ENCODE assay signal across 12 cellular contexts in genomic region chr10:73780301-73780700, GRCh38. TPM values are rescaled to one million over a fixed set of nuclear protein-coding genes. Genes with fewer than 3 reads are reported as not detected.
DNase-seq lines count a peak whose midpoint lies in the region; ATAC-seq and TF ChIP-seq lines count a peak whose summit lies in the region.
"Had no signal": no experiment of that assay in that cellular context is flagged by ENCODE, and none has a peak within 500 bp of the region (broad histone marks: within the 10 kb centered on the region; RNA-seq: fewer than 3 reads in every experiment).

No MANE protein-coding gene starts in this region.

- POLR2A ChIA-PET in CD8-positive, alpha-beta memory T cell (lab: Charles Lee) = interaction anchor here (2.0 to 7.3 kb wide), 2 partner anchors 8 to 21 kb away, joined by 12 to 88 read pairs; a partner anchor contains a TSS

- H3K4me3 Mint-ChIP-seq in CD8-positive, alpha-beta memory T cell = peak overlapping the region; percentile 94 to 100 (median 97)
- H3K4me3 Mint-ChIP-seq in brain = peak overlapping the region; percentile 96 to 100 (median 99)

- in situ Hi-C loops in HAP-1 (cut with MboI; ENCODE audit: low sequenced_read_pairs) = no loop called here

- TF ChIP-seq RAD21 in neural cell (conservative IDR thresholded peaks at IDR 0.05) = no peak

- no peak for TF ChIP-seq EP300 in neural cell (conservative IDR thresholded peaks at IDR 0.05; ENCODE audit: poor library complexity, severe bottlenecking)

- H3K4me1 Mint-ChIP-seq in CD8-positive, alpha-beta memory T cell = peaks cover 51 to 72% (median 60%) of the 10 kb centered on the region in 3 donors
- peaks cover 82% of the 10 kb centered on the region for H3K4me1 Mint-ChIP-seq in brain

- H3K36me3 Mint-ChIP-seq in CD8-positive, alpha-beta memory T cell = peaks cover 2 to 48% (median 2%) of the 10 kb centered on the region in 3 donors
- H3K36me3 Mint-ChIP-seq in brain = peaks cover 41% of the 10 kb centered on the region

- no peak overlapping the region for H3K4me3 ChIP-seq in CD8-positive, alpha-beta memory T cell (ENCODE audit: low read length)
- H3K4me3 ChIP-seq in Karpas-422 (ENCODE audit: low read length) (peak overlapping the region; percentile 87), neural cell (ENCODE audit: low read length) (peak overlapping the region; percentile 71), HAP-1 (no peak overlapping the region; the same call in 1 of the 2 replicates), body of pancreas (no peak overlapping the region)

- H3K4me1 ChIP-seq in CD8-positive, alpha-beta memory T cell (ENCODE audit: insufficient read depth, low read length) = peaks cover 45% of the 10 kb centered on the region
- peaks cover 46% of the 10 kb centered on the region for H3K4me1 ChIP-seq in Karpas-422 (ENCODE audit: low read length)
- H3K4me1 ChIP-seq in HAP-1 = peaks cover 31% of the 10 kb centered on the region
- peaks cover 34% of the 10 kb centered on the region for H3K4me1 ChIP-seq in body of pancreas

- H3K9me3 ChIP-seq in CD8-positive, alpha-beta memory T cell (ENCODE audit: low read length) = no peaks in the 10 kb centered on the region
- H3K9me3 ChIP-seq in Karpas-422 (ENCODE audit: low read length) (no peaks in the 10 kb centered on the region), neural cell (ENCODE audit: low read length) (no peaks in the 10 kb centered on the region), HAP-1 (no peaks in the 10 kb centered on the region), body of pancreas (no peaks in the 10 kb centered on the region)
- H3K9me3 ChIP-seq: adrenal gland had no signal

- H3K36me3 ChIP-seq in CD8-positive, alpha-beta memory T cell (ENCODE audit: insufficient read depth, low read length) = peaks cover 6% of the 10 kb centered on the region
- H3K36me3 ChIP-seq in Karpas-422 (ENCODE audit: insufficient read depth, low read length) = peaks cover 25% of the 10 kb centered on the region
- no peaks in the 10 kb centered on the region for H3K36me3 ChIP-seq in neural cell (ENCODE audit: insufficient read depth, low read length)
- peaks cover 26% of the 10 kb centered on the region for H3K36me3 ChIP-seq in HAP-1 (replicated peaks)
- peaks cover 0 to 3% of the 10 kb centered on the region in 2 donors for H3K36me3 ChIP-seq in body of pancreas (replicated peaks in 1 of 2; ENCODE audit: insufficient read depth in 1 of 2, low read depth in 2 of 2)

- DNase-seq in CD8-positive, alpha-beta memory T cell = no peak
- no peak for DNase-seq in Karpas-422
- no peak for DNase-seq in HuH-7 (ENCODE audit: low spot score)
- DNase-seq in activated gamma-delta T cell treated with Interleukin-2 at 50 U/mL for 16 hours = no peak
- DNase-seq in HAP-1 (ENCODE audit: low spot score in 2 of 2) = no peak
- no peak for DNase-seq in body of pancreas
- DNase-seq: adrenal gland, left ventricle myocardium superior, NCI-H2171 treated with DMSO at 0.1 percent for 48 hours had no signal

- CTCF ChIA-PET in CD8-positive, alpha-beta memory T cell (lab: Charles Lee) = interaction anchor here (2.0 kb wide), 1 partner anchor 29 kb away, joined by 8 read pairs; no protein-coding TSS in a partner anchor

- peak overlapping the region; percentile 88 for H3K9ac ChIP-seq in Karpas-422 (ENCODE audit: low read length)
- H3K9ac ChIP-seq in neural cell (ENCODE audit: low read length) = no peak overlapping the region

- H2AFZ ChIP-seq in Karpas-422 (ENCODE audit: low read length) = no peak overlapping the region
- no peak overlapping the region for H2AFZ ChIP-seq in neural cell (ENCODE audit: low read depth, low read length)

- H4K20me1 ChIP-seq in Karpas-422 (ENCODE audit: insufficient read depth, low read depth, low read length) (0 out of 2 replicates have a peak, but pooled peaks cover 5% of the 10 kb centered on the region), neural cell (ENCODE audit: insufficient read depth) (no peaks in the 10 kb centered on the region)

- H3K79me2 ChIP-seq in Karpas-422 (ENCODE audit: low read length) (peaks cover 69% of the 10 kb centered on the region), neural cell (replicated peaks; ENCODE audit: insufficient read depth, low read length) (peaks cover 43% of the 10 kb centered on the region)

- H3K9me3 Mint-ChIP-seq in CD8-positive, alpha-beta memory T cell = no peaks in the 10 kb centered on the region
- peaks cover 0 to 10% (median 0%) of the 10 kb centered on the region in 5 experiments for H3K9me3 Mint-ChIP-seq in brain

- 74 to 76% methylated on average over 5 of the region's 5 CpGs for WGBS in body of pancreas, 2 donors

- ATAC-seq in body of pancreas = no peak
- ATAC-seq: esophagus mucosa, left ventricle myocardium superior had no signal

- H3K9me2 ChIP-seq in Karpas-422 (replicated peaks; ENCODE audit: insufficient read depth, low read length) = no peaks in the 10 kb centered on the region
- H3K9me2 ChIP-seq in neural cell (ENCODE audit: insufficient read depth, low read length) = no peaks in the 10 kb centered on the region

- intact Hi-C loops in body of pancreas (cut with DNase I) = no loop called here

- H3K27me3 Mint-ChIP-seq in CD8-positive, alpha-beta memory T cell = no peaks in the 10 kb centered on the region
- peaks cover 11% of the 10 kb centered on the region for H3K27me3 Mint-ChIP-seq in brain

- H3K27me3 ChIP-seq in CD8-positive, alpha-beta memory T cell (ENCODE audit: insufficient read depth, low read length, poor library complexity, severe bottlenecking) = no peaks in the 10 kb centered on the region
- H3K27me3 ChIP-seq in Karpas-422 (ENCODE audit: low read length) (no peaks in the 10 kb centered on the region), neural cell (ENCODE audit: insufficient read depth, low read depth, low read length) (no peaks in the 10 kb centered on the region), HAP-1 (ENCODE audit: low read depth) (no peaks in the 10 kb centered on the region), body of pancreas (no peaks in the 10 kb centered on the region)
- H3K27me3 ChIP-seq: adrenal gland had no signal

- no peaks in the 10 kb centered on the region for H3F3A ChIP-seq in neural cell (ENCODE audit: insufficient read depth, low read length, poor library complexity, severe bottlenecking)

- peak overlapping the region; percentile 81 for H3K27ac ChIP-seq in CD8-positive, alpha-beta memory T cell (ENCODE audit: low read depth, low read length)
- peak overlapping the region; percentile 63; the same call in 1 of the 2 replicates for H3K27ac ChIP-seq in Karpas-422 (ENCODE audit: low read length)
- H3K27ac ChIP-seq in neural cell (ENCODE audit: low read length) = no peak overlapping the region
- no peak overlapping the region for H3K27ac ChIP-seq in body of pancreas
- H3K27ac ChIP-seq: adrenal gland had no signal

- H3K27ac Mint-ChIP-seq in CD8-positive, alpha-beta memory T cell = peak overlapping the region in 7 of 8 donors; percentile 75 to 99 (median 93)
- H3K27ac Mint-ChIP-seq in brain = peak overlapping the region; percentile 97 to 100 (median 99)

- TF ChIP-seq CTCF in brain (conservative IDR thresholded peaks at IDR 0.05) (no peak), neural cell (IDR thresholded peaks at IDR 0.05; ENCODE audit: poor library complexity, severe bottlenecking) (no peak), body of pancreas (IDR thresholded peaks at IDR 0.05) (no peak)

- TF ChIP-seq POLR2A in body of pancreas (IDR thresholded peaks at IDR 0.05) = no peak

- peak overlapping the region; percentile 96 for H3K4me2 ChIP-seq in Karpas-422 (ENCODE audit: low read depth, low read length, poor library complexity, severe bottlenecking)
- H3K4me2 ChIP-seq in neural cell (ENCODE audit: low read length) = peak overlapping the region; percentile 94

RNA-seq across cellular contexts. Expression of gene CHCHD1, which starts 1.5 kb away (rescaled TPM):
- 10 to 100 TPM; 35.8 to 37.2 TPM for total RNA-seq in CD8-positive, alpha-beta memory T cell
- polyA plus RNA-seq in CD8-positive, alpha-beta memory T cell = 52.6 TPM
- 39.0 and 57.5 TPM in 2 replicates for total RNA-seq in Karpas-422 (2014; rRNA removed; shearing (Covaris generic); ENCODE audit: low replicate concordance)
- polyA plus RNA-seq in brain (ENCODE audit: insufficient read depth, low read depth, low replicate concordance) (35.9 TPM), neural cell (82.5 and 88.8 TPM in 2 replicates)
- polyA minus RNA-seq in neural cell = 17.8 and 21.2 TPM in 2 replicates
- total RNA-seq in body of pancreas = 10 to 100 TPM in 1 of 2 donors, 1 to 10 TPM in 1; 9.3 to 15.8 TPM

RNA-seq across cellular contexts. Expression of gene ZSWIM8, which starts 5.1 kb away (rescaled TPM):
- total RNA-seq in CD8-positive, alpha-beta memory T cell = 10 to 100 TPM; 54.3 to 57.6 TPM
- 26.0 TPM for polyA plus RNA-seq in CD8-positive, alpha-beta memory T cell
- 33.0 and 49.5 TPM in 2 replicates for total RNA-seq in Karpas-422 (2014; rRNA removed; shearing (Covaris generic); ENCODE audit: low replicate concordance)
- 81.2 TPM for polyA plus RNA-seq in brain (ENCODE audit: insufficient read depth, low read depth, low replicate concordance)
- polyA plus RNA-seq in neural cell = 69.1 and 83.2 TPM in 2 replicates
- 59.4 and 93.7 TPM in 2 replicates for polyA minus RNA-seq in neural cell
- 10 to 100 TPM; 34.5 to 70.9 TPM for total RNA-seq in body of pancreas

RNA-seq across cellular contexts. Expression of gene NDST2, which starts 31.1 kb away (rescaled TPM):
- 10 to 100 TPM; 39.8 to 43.9 TPM for total RNA-seq in CD8-positive, alpha-beta memory T cell
- 25.3 TPM for polyA plus RNA-seq in CD8-positive, alpha-beta memory T cell
- total RNA-seq in Karpas-422 (2014; rRNA removed; shearing (Covaris generic); ENCODE audit: low replicate concordance) = 38.2 and 47.0 TPM in 2 replicates
- polyA plus RNA-seq in brain (ENCODE audit: insufficient read depth, low read depth, low replicate concordance) = 9.0 TPM
- 10.5 and 18.1 TPM in 2 replicates for polyA plus RNA-seq in neural cell
- polyA minus RNA-seq in neural cell = 17.0 and 17.5 TPM in 2 replicates
- total RNA-seq in body of pancreas = 10 to 100 TPM; 21.1 to 25.4 TPM

RNA-seq across cellular contexts. Expression of gene SEC24C, which starts 36.1 kb away (rescaled TPM):
- total RNA-seq in CD8-positive, alpha-beta memory T cell = 10 to 100 TPM; 93.1 to 95.9 TPM
- 70.3 TPM for polyA plus RNA-seq in CD8-positive, alpha-beta memory T cell
- 50.6 and 84.6 TPM in 2 replicates for total RNA-seq in Karpas-422 (2014; rRNA removed; shearing (Covaris generic); ENCODE audit: low replicate concordance)
- polyA plus RNA-seq in brain (ENCODE audit: insufficient read depth, low read depth, low replicate concordance) (67.7 TPM), neural cell (43.0 and 44.8 TPM in 2 replicates)
- polyA minus RNA-seq in neural cell = 67.4 and 82.5 TPM in 2 replicates
- total RNA-seq in body of pancreas = 10 to 100 TPM; 29.1 to 30.3 TPM

Comparison
In these comparisons a context has a peak if more than half of its experiments do, and no peak if none do; other contexts are left out.
1. H3K27ac ChIP-seq: peak in CD8-positive, alpha-beta memory T cell (single experiment) and Karpas-422 (single experiment); none in neural cell (single experiment) and body of pancreas (0 of 4).
2. H3K4me3 ChIP-seq: peak in Karpas-422 (single experiment) and neural cell (single experiment); none in CD8-positive, alpha-beta memory T cell (single experiment), HAP-1 (single experiment) and body of pancreas (0 of 2).